Comparison of ENCODE assay signal across 8 cellular contexts in genomic region chr3:72665701-72666443, GRCh38.
A peak's percentile ranks its signal among the peaks of the same experiment; 100 is the strongest.
DNase-seq lines count a peak whose midpoint lies in the region.

No MANE protein-coding gene starts in this region.

- DNase-seq in NCI-H146 (lab: John Stamatoyannopoulos, UW) (peak; percentile 17), NCI-H146 treated with DMSO at 0.1 percent for 48 hours (lab: John Stamatoyannopoulos, UW; ENCODE audit: unreplicated experiment) (no peak), RPMI7951 (ENCODE audit: low read depth) (peak; percentile 50), iPS-NIHi7 (ENCODE audit: extremely low spot score) (peak; percentile 71), HuH-7.5 (ENCODE audit: low spot score) (no peak), mesenteric fat pad (ENCODE audit: low spot score) (no peak)
- peak; percentile 50 for DNase-seq in activated naive CD4-positive, alpha-beta T cell treated with anti-CD3 and anti-CD28 coated beads, Interleukin-2, amount 50 U/mL, for 16 hours
- DNase-seq in stimulated activated CD4-positive, alpha-beta T cell treated with anti-CD3 and anti-CD28 coated beads, TNF-alpha, amount 100 ng/mL, for 48 hours (ENCODE audit: low read depth in 3 of 3), result peak; percentile 13 to 51 (median 40)

Comparison
In these comparisons a context has a peak if more than half of its experiments do, and no peak if none do; other contexts are left out.
1. DNase-seq: peak in NCI-H146 (single experiment), RPMI7951 (single experiment), activated naive CD4-positive, alpha-beta T cell treated with anti-CD3 and anti-CD28 coated beads, Interleukin-2, amount 50 U/mL, for 16 hours (single experiment), iPS-NIHi7 (single experiment) and stimulated activated CD4-positive, alpha-beta T cell treated with anti-CD3 and anti-CD28 coated beads, TNF-alpha, amount 100 ng/mL, for 48 hours (3 of 3); none in NCI-H146 treated with DMSO at 0.1 percent for 48 hours (single experiment), HuH-7.5 (single experiment) and mesenteric fat pad (single experiment).